19 cellular contexts compared by ENCODE assay signal in genomic region chr20:38523697-38524096, GRCh38. TPM values are rescaled to one million over a fixed set of nuclear protein-coding genes. Genes with fewer than 3 reads are reported as not detected.
DNase-seq lines count a peak whose midpoint lies in the region; ATAC-seq and TF ChIP-seq lines count a peak whose summit lies in the region.
"Had no signal": no experiment of that assay in that cellular context is flagged by ENCODE, and none has a peak within 500 bp of the region (broad histone marks: within the 10 kb centered on the region; RNA-seq: fewer than 3 reads in every experiment).

No MANE protein-coding gene starts in this region.

- no peak for TF ChIP-seq POLR2A in NB4 (IDR thresholded peaks at IDR 0.05; ENCODE audit: extremely low read depth, insufficient read length)

- ATAC-seq in GM21528 (IDR thresholded peaks at IDR 0.05; ENCODE audit: low FRiP score, unreplicated experiment) (no peak), left lobe of liver (no peak)
- ATAC-seq: HepG2, right cardiac atrium, upper lobe of right lung had no signal

- no peak overlapping the region for H3K27ac ChIP-seq in caudate nucleus (ENCODE audit: low read depth, low read length)
- H3K27ac ChIP-seq: SK-N-MC, upper lobe of right lung had no signal

- DNase-seq in EL (peak; percentile 50), NB4 (ENCODE audit: low read depth) (peak; percentile 36), choroid plexus epithelial cell (ENCODE audit: low read depth) (peak; percentile 56), non-pigmented ciliary epithelial cell (ENCODE audit: low read depth) (peak; percentile 14), caudate nucleus (lab: John Stamatoyannopoulos, UW) (no peak), left lobe of liver (ENCODE audit: low spot score) (no peak)
- DNase-seq in stimulated activated CD4-positive, alpha-beta T cell treated with anti-CD3 and anti-CD28 coated beads, Interleukin-15, amount 100 ng/mL, for 24 hours, result no peak
- DNase-seq: GDM1; NCI-H1105; NCI-H2227 treated with DMSO at 0.1 percent for 48 hours; nephron progenitor cell; right cardiac atrium; stimulated activated CD4-positive, alpha-beta T cell treated with anti-CD3 and anti-CD28 coated beads, Interleukin-2, amount 100 ng/mL, for 48 hours; upper lobe of right lung had no signal

- no peak overlapping the region for H3K4me3 ChIP-seq in NB4 (ENCODE audit: low read depth, low read length)
- no peak overlapping the region for H3K4me3 ChIP-seq in choroid plexus epithelial cell (ENCODE audit: low read depth, low read length)
- H3K4me3 ChIP-seq: lung, SK-N-MC, upper lobe of right lung had no signal

- TF ChIP-seq CTCF in NB4 (IDR thresholded peaks at IDR 0.05; ENCODE audit: low read depth, low read length), result no peak
- no peak for TF ChIP-seq CTCF in choroid plexus epithelial cell (conservative IDR thresholded peaks at IDR 0.05; ENCODE audit: low read depth, low read length)

RNA-seq across cellular contexts. Expression of gene RALGAPB, which starts 51.1 kb away (rescaled TPM):
- 9.2 TPM for total RNA-seq in left lobe of liver

RNA-seq across cellular contexts. Expression of gene ADIG, which starts 57.3 kb away (rescaled TPM):
- not detected for total RNA-seq in left lobe of liver
- total RNA-seq: endothelial cell of umbilical vein, lung, right cardiac atrium, upper lobe of right lung had no signal

Comparison
In these comparisons a context has a peak if more than half of its experiments do, and no peak if none do; other contexts are left out.
1. DNase-seq: peak in EL (single experiment), NB4 (single experiment), choroid plexus epithelial cell (single experiment) and non-pigmented ciliary epithelial cell (single experiment); none in caudate nucleus (0 of 61), stimulated activated CD4-positive, alpha-beta T cell treated with anti-CD3 and anti-CD28 coated beads, Interleukin-15, amount 100 ng/mL, for 24 hours (single experiment) and left lobe of liver (single experiment).